ENCODE assay signal across 8 cellular contexts in genomic region chr12:122834229-122834920, GRCh38. TPM values are rescaled to one million over a fixed set of nuclear protein-coding genes. Genes with fewer than 3 reads are reported as not detected.
A peak's percentile ranks its signal among the peaks of the same experiment; 100 is the strongest.
DNase-seq lines count a peak whose midpoint lies in the region; FAIRE-seq and TF ChIP-seq lines count a peak whose summit lies in the region.

No MANE protein-coding gene starts in this region.

- CTCF ChIA-PET in HEK293T (lab: Yijun Ruan, JAX), result interaction anchor here (1.0 kb wide), 1 partner anchor 40 kb away, joined by 3 read pairs; no protein-coding TSS in a partner anchor

- DNase-seq in AG09309 (ENCODE audit: low read depth) (no peak), HEK293T (ENCODE audit: extremely low spot score) (peak; percentile 54), breast epithelium (ENCODE audit: low spot score in 2 of 2) (no peak), iPS DF 19.7 (ENCODE audit: low read depth, low spot score) (peak; percentile 25), D721Med (ENCODE audit: insufficient read length, low spot score) (no peak), KG1 (lab: John Stamatoyannopoulos, UW) (no peak)

- peak overlapping the region; percentile 47; the same call in 1 of the 2 replicates for H2AFZ ChIP-seq in OCI-LY3 (ENCODE audit: low read depth, low read length)

- no peak overlapping the region for H3K9ac ChIP-seq in OCI-LY3 (ENCODE audit: low read length)
- H3K9ac ChIP-seq in rectal smooth muscle tissue (ENCODE audit: low read length), result no peak overlapping the region

- no peaks in the 10 kb centered on the region for H3K79me2 ChIP-seq in OCI-LY3 (ENCODE audit: low read length)

- TF ChIP-seq CTCF in AG09309 (IDR thresholded peaks at IDR 0.05; ENCODE audit: control insufficient read depth, insufficient read depth, low read depth, low read length, missing control alignments), result no peak
- TF ChIP-seq CTCF in OCI-LY3 (IDR thresholded peaks at IDR 0.05; ENCODE audit: low read depth, low read length), result peak; percentile 25
- TF ChIP-seq CTCF in breast epithelium (IDR thresholded peaks at IDR 0.05), result peak in 1 of 3 donors; percentile 14
- TF ChIP-seq CTCF in D721Med (IDR thresholded peaks at IDR 0.05; ENCODE audit: insufficient read depth, missing control alignments), result no peak

- POLR2A ChIA-PET in HEK293T (lab: Yijun Ruan, JAX), result interaction anchor here (1.3 kb wide), 1 partner anchor 398 kb away, joined by 4 read pairs; the partner anchor contains the start of gene MPHOSPH9

- no peak overlapping the region for H3K27ac ChIP-seq in OCI-LY3 (ENCODE audit: low read length)
- peak overlapping the region; percentile 93 to 96 for H3K27ac ChIP-seq in breast epithelium
- no peak overlapping the region for H3K27ac ChIP-seq in rectal smooth muscle tissue (ENCODE audit: low read depth, low read length)

- peak overlapping the region; percentile 94 for H3K4me2 ChIP-seq in OCI-LY3 (ENCODE audit: low read length)

- H3K36me3 ChIP-seq in OCI-LY3 (replicated peaks; ENCODE audit: low read depth, low read length) (no peaks in the 10 kb centered on the region), breast epithelium (no peaks in the 10 kb centered on the region), rectal smooth muscle tissue (ENCODE audit: control insufficient read depth, insufficient read depth, low read length) (no peaks in the 10 kb centered on the region)

- no peaks in the 10 kb centered on the region for H4K20me1 ChIP-seq in OCI-LY3 (ENCODE audit: insufficient read depth, low read length)

- no peaks in the 10 kb centered on the region for H3K9me3 ChIP-seq in OCI-LY3 (ENCODE audit: insufficient read depth, low read length)
- H3K9me3 ChIP-seq in breast epithelium, result no peaks in the 10 kb centered on the region

- H3K27me3 ChIP-seq in OCI-LY3 (ENCODE audit: low read depth, low read length), result peaks cover 67% of the 10 kb centered on the region
- H3K27me3 ChIP-seq in breast epithelium, result no peaks in the 10 kb centered on the region
- no peaks in the 10 kb centered on the region for H3K27me3 ChIP-seq in rectal smooth muscle tissue (ENCODE audit: control insufficient read depth, insufficient read depth, low read length)

- FAIRE-seq in D721Med (lab: Jason Lieb, UNC), result no peak

- H3K4me1 ChIP-seq in OCI-LY3 (ENCODE audit: low read length) (peaks cover 12% of the 10 kb centered on the region; the same call in 1 of the 2 replicates), breast epithelium (no peaks in the 10 kb centered on the region), rectal smooth muscle tissue (ENCODE audit: control insufficient read depth, insufficient read depth, low read length) (peaks cover 2% of the 10 kb centered on the region)

- no peak for TF ChIP-seq POLR2A in breast epithelium (IDR thresholded peaks at IDR 0.05)

- intact Hi-C loops in breast epithelium (cut with DNase I; ENCODE audit: low total_unique reads), result no loop called here

- H3K4me3 ChIP-seq in AG09309 (ENCODE audit: control insufficient read depth, low read depth, low read length) (peak overlapping the region; percentile 49), OCI-LY3 (ENCODE audit: low read length) (peak overlapping the region; percentile 86), breast epithelium (peak overlapping the region; percentile 61 to 92 (median 81)), rectal smooth muscle tissue (ENCODE audit: low read length) (peak overlapping the region; percentile 57)

TF ChIP-seq in HEK293T, 16 proteins besides CTCF, POLR2A, EP300 and RAD21:
- TF ChIP-seq TARDBP (IDR thresholded peaks at IDR 0.05) (no peak), LEF1 (IDR thresholded peaks at IDR 0.05; ENCODE audit: borderline replicate concordance) (no peak), PKNOX1 (IDR thresholded peaks at IDR 0.05) (no peak), SP1 (IDR thresholded peaks at IDR 0.05) (no peak), CTBP1 (IDR thresholded peaks at IDR 0.05; ENCODE audit: borderline replicate concordance) (no peak), BHLHE40 (IDR thresholded peaks at IDR 0.05; ENCODE audit: borderline replicate concordance) (no peak), ZNF384 (IDR thresholded peaks at IDR 0.05) (no peak), ARNT (IDR thresholded peaks at IDR 0.05) (no peak), FOXK2 (IDR thresholded peaks at IDR 0.05) (no peak), ELF4 (IDR thresholded peaks at IDR 0.05) (no peak), L3MBTL2 (conservative IDR thresholded peaks at IDR 0.05) (no peak), NFRKB (IDR thresholded peaks at IDR 0.05) (no peak), FOXA1 (IDR thresholded peaks at IDR 0.05) (no peak), SUZ12 (IDR thresholded peaks at IDR 0.05) (no peak), HDGF (IDR thresholded peaks at IDR 0.05; ENCODE audit: borderline replicate concordance) (no peak), FOXM1 (IDR thresholded peaks at IDR 0.05; ENCODE audit: borderline replicate concordance) (no peak)

RNA-seq across cellular contexts. Expression of gene HIP1R, which starts 0.9 kb away (rescaled TPM):
- 10 to 100 TPM; 17.8 to 83.3 (median 49.5) TPM for total RNA-seq in breast epithelium

Comparison
In these comparisons a context has a peak if more than half of its experiments do, and no peak if none do; other contexts are left out.
1. DNase-seq: peak in HEK293T (single experiment) and iPS DF 19.7 (single experiment); none in AG09309 (single experiment), breast epithelium (0 of 2), D721Med (single experiment) and KG1 (single experiment).
2. H3K27ac ChIP-seq: peak in breast epithelium (2 of 2); none in OCI-LY3 (single experiment) and rectal smooth muscle tissue (single experiment).
3. Peak in every context shown above with its lines, with median percentiles within 50 percentile points of each other: H3K4me3 ChIP-seq.